25 cellular contexts compared by ENCODE assay signal in genomic region chr6:63968650-63969049, GRCh38.
"Had no signal": no experiment of that assay in that cellular context is flagged by ENCODE, and none has a peak within 500 bp of the region (broad histone marks: within the 10 kb centered on the region; RNA-seq: fewer than 3 reads in every experiment).

No MANE protein-coding gene starts in this region.

- H3K4me1 Mint-ChIP-seq: naive thymus-derived CD4-positive, alpha-beta T cell; stimulated activated memory B cell treated with anti-CD40 and anti-IgM and Interleukin-4, amounts not matched to agents 10 μg/mL and 1 μg/mL and 100 μg/mL, for 72 hours had no signal

- H3K27ac Mint-ChIP-seq: naive thymus-derived CD4-positive, alpha-beta T cell; natural killer cell treated with Interleukin-12 subunit alpha and Interleukin-12 subunit beta and Interleukin-15 and Interleukin-18, amount 100 ng/mL, for 72 hours; stimulated activated memory B cell treated with anti-CD40 and anti-IgM and Interleukin-4, amounts not matched to agents 10 μg/mL and 1 μg/mL and 100 μg/mL, for 72 hours had no signal

- H3K4me1 ChIP-seq: left lung, lower lobe of right lung, prostate gland, sigmoid colon, spleen, stomach, testis, tibial artery, upper lobe of right lung had no signal

- H3K4me3 ChIP-seq: left lung, lower lobe of right lung, mucosa of descending colon, ovary, prostate gland, sigmoid colon, spleen, stomach, testis, tibial artery, upper lobe of right lung had no signal

- H3K27me3 Mint-ChIP-seq: naive thymus-derived CD4-positive, alpha-beta T cell; natural killer cell treated with Interleukin-12 subunit alpha and Interleukin-12 subunit beta and Interleukin-15 and Interleukin-18, amount 100 ng/mL, for 72 hours; stimulated activated memory B cell treated with anti-CD40 and anti-IgM and Interleukin-4, amounts not matched to agents 10 μg/mL and 1 μg/mL and 100 μg/mL, for 72 hours had no signal

- H3K9me3 ChIP-seq: left lung, lower lobe of right lung, mucosa of descending colon, ovary, prostate gland, sigmoid colon, spleen, stomach, testis, tibial artery, upper lobe of right lung had no signal

- H3K27me3 ChIP-seq: left lung, ovary, sigmoid colon, spleen, stomach, testis, tibial artery, upper lobe of right lung had no signal

- ATAC-seq: left cardiac atrium; left lung; lower lobe of right lung; mucosa of descending colon; naive thymus-derived CD4-positive, alpha-beta T cell; natural killer cell treated with Interleukin-12 subunit alpha and Interleukin-12 subunit beta and Interleukin-15 and Interleukin-18, amount 100 ng/mL, for 72 hours; right cardiac atrium; stimulated activated memory B cell treated with anti-CD40 and anti-IgM and Interleukin-4, amounts not matched to agents 10 μg/mL and 1 μg/mL and 100 μg/mL, for 72 hours; upper lobe of right lung had no signal

- DNase-seq: head of caudate nucleus; hippocampal formation; kidney glomerular epithelial cell; left cardiac atrium; left lung; lower lobe of right lung; midbrain; mucosa of descending colon; naive thymus-derived CD4-positive, alpha-beta T cell; ovary; retina; right cardiac atrium; sigmoid colon; small intestine; spleen; stimulated activated CD4-positive, alpha-beta T cell treated with anti-CD3 and anti-CD28 coated beads, Interleukin-4, amount 100 ng/mL, for 24 hours; stimulated activated naive CD4-positive, alpha-beta T cell treated with Interleukin-2 at 50 U/mL for 16 hours; stomach; testis; tibial artery; upper lobe of right lung had no signal

- H3K9me3 Mint-ChIP-seq: natural killer cell treated with Interleukin-12 subunit alpha and Interleukin-12 subunit beta and Interleukin-15 and Interleukin-18, amount 100 ng/mL, for 72 hours; neural crest cell; stimulated activated memory B cell treated with anti-CD40 and anti-IgM and Interleukin-4, amounts not matched to agents 10 μg/mL and 1 μg/mL and 100 μg/mL, for 72 hours had no signal

- H3K4me3 Mint-ChIP-seq: naive thymus-derived CD4-positive, alpha-beta T cell; natural killer cell treated with Interleukin-12 subunit alpha and Interleukin-12 subunit beta and Interleukin-15 and Interleukin-18, amount 100 ng/mL, for 72 hours; neural crest cell; stimulated activated memory B cell treated with anti-CD40 and anti-IgM and Interleukin-4, amounts not matched to agents 10 μg/mL and 1 μg/mL and 100 μg/mL, for 72 hours had no signal

- H3K27ac ChIP-seq: left lung, lower lobe of right lung, ovary, prostate gland, sigmoid colon, spleen, stomach, testis, tibial artery, upper lobe of right lung had no signal

- H3K36me3 Mint-ChIP-seq: naive thymus-derived CD4-positive, alpha-beta T cell; natural killer cell treated with Interleukin-12 subunit alpha and Interleukin-12 subunit beta and Interleukin-15 and Interleukin-18, amount 100 ng/mL, for 72 hours; stimulated activated memory B cell treated with anti-CD40 and anti-IgM and Interleukin-4, amounts not matched to agents 10 μg/mL and 1 μg/mL and 100 μg/mL, for 72 hours had no signal

- H3K36me3 ChIP-seq: left lung, lower lobe of right lung, ovary, prostate gland, sigmoid colon, spleen, stomach, tibial artery, upper lobe of right lung had no signal
